In the genomic region with DNA sequence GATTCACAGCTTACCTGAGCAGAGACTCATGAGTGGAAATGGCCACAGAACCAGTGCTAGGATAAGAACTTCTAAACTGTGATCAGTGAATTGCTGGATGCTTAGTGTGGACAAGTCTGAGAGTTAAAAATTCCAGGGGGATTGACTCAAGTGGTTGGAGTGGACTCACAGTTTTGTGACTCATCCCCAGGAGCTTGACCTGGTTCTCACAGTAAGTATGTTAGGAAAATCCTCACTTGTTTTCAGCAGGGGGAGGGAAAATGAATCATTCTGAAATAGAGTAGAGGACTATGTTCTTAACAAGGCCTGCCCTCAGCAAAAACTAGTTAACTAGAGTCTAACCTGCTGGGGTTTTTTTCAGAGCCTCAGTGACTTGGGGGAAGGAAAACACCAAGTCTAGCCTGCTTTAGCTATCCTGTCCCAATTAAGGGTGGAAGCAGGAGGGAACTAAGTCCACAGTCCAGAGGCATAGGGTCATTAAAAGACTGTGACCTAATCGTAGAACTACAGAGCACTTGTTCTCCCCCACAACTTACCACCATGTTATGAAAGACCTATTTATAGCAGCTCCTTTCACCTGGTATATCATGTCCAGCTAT, we compare ENCODE assay signal across 1 cellular context.
A peak's percentile ranks its signal among the peaks of the same experiment; 100 is the strongest.
TF ChIP-seq lines count a peak whose summit lies in the region.

No MANE protein-coding gene starts in this region.

TF ChIP-seq in HEK293, 187 proteins besides CTCF, POLR2A, EP300 and RAD21 (continued from another document and continues in another):
- peak; percentile 24 for TF ChIP-seq ZNF341 (tag by site-specific recombination; IDR thresholded peaks at IDR 0.05; ENCODE audit: low read depth)
- TF ChIP-seq KLF17 (tag by site-specific recombination; IDR thresholded peaks at IDR 0.05) = no peak
- TF ChIP-seq MEIS1 (CRISPR knock-in tag; IDR thresholded peaks at IDR 0.05; ENCODE audit: borderline replicate concordance) = no peak
- TF ChIP-seq ZNF175 (tag by site-specific recombination; IDR thresholded peaks at IDR 0.05) = no peak
- no peak for TF ChIP-seq ZNF10 (tag by site-specific recombination; IDR thresholded peaks at IDR 0.05)
- TF ChIP-seq PRDM1 (tag by site-specific recombination; IDR thresholded peaks at IDR 0.05) = peak; percentile 88
- TF ChIP-seq ZNF785 (tag by site-specific recombination; IDR thresholded peaks at IDR 0.05) = no peak
- no peak for TF ChIP-seq ZNF121 (tag by site-specific recombination; IDR thresholded peaks at IDR 0.05)
- peak; percentile 32; the same call in 1 of the 2 replicates for TF ChIP-seq ZEB2 (tag by site-specific recombination; IDR thresholded peaks at IDR 0.05)
- peak; percentile 46; the same call in 1 of the 2 replicates for TF ChIP-seq ZNF629 (tag by site-specific recombination; IDR thresholded peaks at IDR 0.05)
- peak; percentile 47; the same call in 1 of the 2 replicates for TF ChIP-seq ZNF660 (tag by site-specific recombination; IDR thresholded peaks at IDR 0.05)
- TF ChIP-seq ZNF366 (tag by site-specific recombination; conservative IDR thresholded peaks at IDR 0.05) = peak; percentile 76
- TF ChIP-seq TRIM28 (IDR thresholded peaks at IDR 0.05; ENCODE audit: borderline replicate concordance, low read length) = peak; percentile 60; the same call in 1 of the 2 replicates
- TF ChIP-seq PATZ1 (tag by site-specific recombination; IDR thresholded peaks at IDR 0.05) = peak; percentile 27; the same call in 1 of the 2 replicates
- TF ChIP-seq, protein P1, sequence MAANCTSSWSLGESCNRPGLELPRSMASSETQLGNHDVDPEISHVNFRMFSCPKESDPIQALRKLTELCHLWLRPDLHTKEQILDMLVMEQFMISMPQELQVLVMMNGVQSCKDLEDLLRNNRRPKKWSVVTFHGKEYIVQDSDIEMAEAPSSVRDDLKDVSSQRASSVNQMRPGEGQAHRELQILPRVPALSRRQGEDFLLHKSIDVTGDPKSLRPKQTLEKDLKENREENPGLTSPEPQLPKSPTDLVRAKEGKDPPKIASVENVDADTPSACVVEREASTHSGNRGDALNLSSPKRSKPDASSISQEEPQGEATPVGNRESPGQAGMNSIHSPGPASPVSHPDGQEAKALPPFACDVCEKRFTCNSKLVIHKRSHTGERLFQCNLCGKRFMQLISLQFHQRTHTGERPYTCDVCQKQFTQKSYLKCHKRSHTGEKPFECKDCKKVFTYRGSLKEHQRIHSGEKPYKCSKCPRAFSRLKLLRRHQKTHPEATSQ (tag by site-specific recombination; IDR thresholded peaks at IDR 0.05) = no peak
- TF ChIP-seq, protein P2, sequence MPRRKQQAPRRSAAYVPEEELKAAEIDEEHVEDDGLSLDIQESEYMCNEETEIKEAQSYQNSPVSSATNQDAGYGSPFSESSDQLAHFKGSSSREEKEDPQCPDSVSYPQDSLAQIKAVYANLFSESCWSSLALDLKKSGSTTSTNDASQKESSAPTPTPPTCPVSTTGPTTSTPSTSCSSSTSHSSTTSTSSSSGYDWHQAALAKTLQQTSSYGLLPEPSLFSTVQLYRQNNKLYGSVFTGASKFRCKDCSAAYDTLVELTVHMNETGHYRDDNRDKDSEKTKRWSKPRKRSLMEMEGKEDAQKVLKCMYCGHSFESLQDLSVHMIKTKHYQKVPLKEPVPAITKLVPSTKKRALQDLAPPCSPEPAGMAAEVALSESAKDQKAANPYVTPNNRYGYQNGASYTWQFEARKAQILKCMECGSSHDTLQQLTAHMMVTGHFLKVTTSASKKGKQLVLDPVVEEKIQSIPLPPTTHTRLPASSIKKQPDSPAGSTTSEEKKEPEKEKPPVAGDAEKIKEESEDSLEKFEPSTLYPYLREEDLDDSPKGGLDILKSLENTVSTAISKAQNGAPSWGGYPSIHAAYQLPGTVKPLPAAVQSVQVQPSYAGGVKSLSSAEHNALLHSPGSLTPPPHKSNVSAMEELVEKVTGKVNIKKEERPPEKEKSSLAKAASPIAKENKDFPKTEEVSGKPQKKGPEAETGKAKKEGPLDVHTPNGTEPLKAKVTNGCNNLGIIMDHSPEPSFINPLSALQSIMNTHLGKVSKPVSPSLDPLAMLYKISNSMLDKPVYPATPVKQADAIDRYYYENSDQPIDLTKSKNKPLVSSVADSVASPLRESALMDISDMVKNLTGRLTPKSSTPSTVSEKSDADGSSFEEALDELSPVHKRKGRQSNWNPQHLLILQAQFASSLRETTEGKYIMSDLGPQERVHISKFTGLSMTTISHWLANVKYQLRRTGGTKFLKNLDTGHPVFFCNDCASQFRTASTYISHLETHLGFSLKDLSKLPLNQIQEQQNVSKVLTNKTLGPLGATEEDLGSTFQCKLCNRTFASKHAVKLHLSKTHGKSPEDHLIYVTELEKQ (tag by site-specific recombination; IDR thresholded peaks at IDR 0.05; ENCODE audit: borderline replicate concordance) = no peak
- no peak for TF ChIP-seq KLF10 (tag by site-specific recombination; IDR thresholded peaks at IDR 0.05)
- TF ChIP-seq MZF1 (tag by site-specific recombination; IDR thresholded peaks at IDR 0.05; ENCODE audit: borderline replicate concordance) = peak; percentile 76
- no peak for TF ChIP-seq ZSCAN18 (tag by site-specific recombination; IDR thresholded peaks at IDR 0.05)
- TF ChIP-seq SP7 (tag by site-specific recombination; IDR thresholded peaks at IDR 0.05) = peak; percentile 56
- no peak for TF ChIP-seq ZNF549 (tag by site-specific recombination; IDR thresholded peaks at IDR 0.05)
- TF ChIP-seq OSR2 (tag by site-specific recombination; IDR thresholded peaks at IDR 0.05) = peak; percentile 44; the same call in 1 of the 2 replicates
- TF ChIP-seq ZNF112 (tag by site-specific recombination; IDR thresholded peaks at IDR 0.05) = no peak
- TF ChIP-seq GFI1B (tag by site-specific recombination; IDR thresholded peaks at IDR 0.05) = no peak
- TF ChIP-seq ZFP41 (tag by site-specific recombination; IDR thresholded peaks at IDR 0.05; ENCODE audit: borderline replicate concordance) = no peak
- no peak for TF ChIP-seq ZNF776 (tag by site-specific recombination; IDR thresholded peaks at IDR 0.05; ENCODE audit: borderline replicate concordance)
- no peak for TF ChIP-seq ZNF48 (tag by site-specific recombination; IDR thresholded peaks at IDR 0.05)
- no peak for TF ChIP-seq ZNF423 (tag by site-specific recombination; IDR thresholded peaks at IDR 0.05)
- no peak for TF ChIP-seq ZNF404 (tag by site-specific recombination; IDR thresholded peaks at IDR 0.05)
- TF ChIP-seq, protein P3, sequence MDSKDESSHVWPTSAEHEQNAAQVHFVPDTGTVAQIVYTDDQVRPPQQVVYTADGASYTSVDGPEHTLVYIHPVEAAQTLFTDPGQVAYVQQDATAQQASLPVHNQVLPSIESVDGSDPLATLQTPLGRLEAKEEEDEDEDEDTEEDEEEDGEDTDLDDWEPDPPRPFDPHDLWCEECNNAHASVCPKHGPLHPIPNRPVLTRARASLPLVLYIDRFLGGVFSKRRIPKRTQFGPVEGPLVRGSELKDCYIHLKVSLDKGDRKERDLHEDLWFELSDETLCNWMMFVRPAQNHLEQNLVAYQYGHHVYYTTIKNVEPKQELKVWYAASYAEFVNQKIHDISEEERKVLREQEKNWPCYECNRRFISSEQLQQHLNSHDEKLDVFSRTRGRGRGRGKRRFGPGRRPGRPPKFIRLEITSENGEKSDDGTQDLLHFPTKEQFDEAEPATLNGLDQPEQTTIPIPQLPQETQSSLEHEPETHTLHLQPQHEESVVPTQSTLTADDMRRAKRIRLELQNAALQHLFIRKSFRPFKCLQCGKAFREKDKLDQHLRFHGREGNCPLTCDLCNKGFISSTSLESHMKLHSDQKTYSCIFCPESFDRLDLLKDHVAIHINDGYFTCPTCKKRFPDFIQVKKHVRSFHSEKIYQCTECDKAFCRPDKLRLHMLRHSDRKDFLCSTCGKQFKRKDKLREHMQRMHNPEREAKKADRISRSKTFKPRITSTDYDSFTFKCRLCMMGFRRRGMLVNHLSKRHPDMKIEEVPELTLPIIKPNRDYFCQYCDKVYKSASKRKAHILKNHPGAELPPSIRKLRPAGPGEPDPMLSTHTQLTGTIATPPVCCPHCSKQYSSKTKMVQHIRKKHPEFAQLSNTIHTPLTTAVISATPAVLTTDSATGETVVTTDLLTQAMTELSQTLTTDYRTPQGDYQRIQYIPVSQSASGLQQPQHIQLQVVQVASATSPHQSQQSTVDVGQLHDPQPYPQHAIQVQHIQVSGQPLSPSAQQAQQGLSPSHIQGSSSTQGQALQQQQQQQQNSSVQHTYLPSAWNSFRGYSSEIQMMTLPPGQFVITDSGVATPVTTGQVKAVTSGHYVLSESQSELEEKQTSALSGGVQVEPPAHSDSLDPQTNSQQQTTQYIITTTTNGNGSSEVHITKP (tag by site-specific recombination; IDR thresholded peaks at IDR 0.05) = peak; percentile 71
- TF ChIP-seq ZNF792 (tag by site-specific recombination; IDR thresholded peaks at IDR 0.05) = no peak
- 0 out of 2 replicates have a peak, but pooled peaks have one; percentile 31 for TF ChIP-seq ZNF184 (tag by site-specific recombination; IDR thresholded peaks at IDR 0.05)
- TF ChIP-seq ZXDB (tag by site-specific recombination; IDR thresholded peaks at IDR 0.05) = no peak
- TF ChIP-seq ZNF626 (tag by site-specific recombination; IDR thresholded peaks at IDR 0.05) = no peak
- TF ChIP-seq ZNF157 (tag by site-specific recombination; IDR thresholded peaks at IDR 0.05) = no peak
- TF ChIP-seq ZNF311 (tag by site-specific recombination; IDR thresholded peaks at IDR 0.05; ENCODE audit: borderline replicate concordance) = no peak
- TF ChIP-seq GLI4 (tag by site-specific recombination; IDR thresholded peaks at IDR 0.05) = no peak
- no peak for TF ChIP-seq YY1 (tag by site-specific recombination; IDR thresholded peaks at IDR 0.05)
- no peak for TF ChIP-seq RBAK (tag by site-specific recombination; IDR thresholded peaks at IDR 0.05)
- TF ChIP-seq ZNF114 (tag by site-specific recombination; IDR thresholded peaks at IDR 0.05) = no peak
- peak; percentile 25; the same call in 1 of the 2 replicates for TF ChIP-seq ZNF600 (tag by site-specific recombination; IDR thresholded peaks at IDR 0.05)
- TF ChIP-seq ZNF521 (tag by site-specific recombination; IDR thresholded peaks at IDR 0.05) = no peak
- no peak for TF ChIP-seq HIC1 (tag by site-specific recombination; IDR thresholded peaks at IDR 0.05)
- no peak for TF ChIP-seq ZNF211 (tag by site-specific recombination; IDR thresholded peaks at IDR 0.05; ENCODE audit: low read depth)
- TF ChIP-seq, protein P4, sequence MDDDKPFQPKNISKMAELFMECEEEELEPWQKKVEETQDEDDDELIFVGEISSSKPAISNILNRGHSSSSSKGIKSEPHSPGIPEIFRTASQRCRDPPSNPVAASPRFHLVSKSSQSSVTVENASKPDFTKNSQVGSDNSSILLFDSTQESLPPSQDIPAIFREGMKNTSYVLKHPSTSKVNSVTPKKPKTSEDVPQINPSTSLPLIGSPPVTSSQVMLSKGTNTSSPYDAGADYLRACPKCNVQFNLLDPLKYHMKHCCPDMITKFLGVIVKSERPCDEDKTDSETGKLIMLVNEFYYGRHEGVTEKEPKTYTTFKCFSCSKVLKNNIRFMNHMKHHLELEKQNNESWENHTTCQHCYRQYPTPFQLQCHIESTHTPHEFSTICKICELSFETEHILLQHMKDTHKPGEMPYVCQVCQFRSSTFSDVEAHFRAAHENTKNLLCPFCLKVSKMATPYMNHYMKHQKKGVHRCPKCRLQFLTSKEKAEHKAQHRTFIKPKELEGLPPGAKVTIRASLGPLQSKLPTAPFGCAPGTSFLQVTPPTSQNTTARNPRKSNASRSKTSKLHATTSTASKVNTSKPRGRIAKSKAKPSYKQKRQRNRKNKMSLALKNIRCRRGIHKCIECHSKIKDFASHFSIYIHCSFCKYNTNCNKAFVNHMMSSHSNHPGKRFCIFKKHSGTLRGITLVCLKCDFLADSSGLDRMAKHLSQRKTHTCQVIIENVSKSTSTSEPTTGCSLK (tag by site-specific recombination; IDR thresholded peaks at IDR 0.05) = no peak
- no peak for TF ChIP-seq ZIC2 (tag by site-specific recombination; IDR thresholded peaks at IDR 0.05)
